22 cellular contexts compared by ENCODE assay signal in genomic region chr6:53744321-53744720, GRCh38. TPM values are rescaled to one million over a fixed set of nuclear protein-coding genes. Genes with fewer than 3 reads are reported as not detected.
A peak's percentile ranks its signal among the peaks of the same experiment; 100 is the strongest.
DNase-seq lines count a peak whose midpoint lies in the region; ATAC-seq and TF ChIP-seq lines count a peak whose summit lies in the region.
"Had no signal": no experiment of that assay in that cellular context is flagged by ENCODE, and none has a peak within 500 bp of the region (broad histone marks: within the 10 kb centered on the region; RNA-seq: fewer than 3 reads in every experiment).

No MANE protein-coding gene starts in this region.

- DNase-seq in T47D (ENCODE audit: low read depth in 1 of 2, low spot score in 1 of 2) (peak; percentile 58 to 88), breast epithelium (ENCODE audit: low spot score in 2 of 2) (no peak), NCI-H510A treated with DMSO at 0.1 percent for 48 hours (lab: John Stamatoyannopoulos, UW) (peak; percentile 98), foreskin keratinocyte (peak; percentile 74 to 87), HuH-7.5 (ENCODE audit: low spot score) (no peak), NCI-H524 (lab: John Stamatoyannopoulos, UW) (no peak)
- DNase-seq in activated CD4-positive, CD25-positive, alpha-beta regulatory T cell treated with anti-CD3 and anti-CD28 coated beads, Interleukin-2, amount 50 U/mL, for 72 hours, result no peak
- DNase-seq in CD8-positive, alpha-beta T cell, result no peak
- DNase-seq: activated naive CD4-positive, alpha-beta T cell treated with anti-CD3 and anti-CD28 coated beads for 36 hours; activated T-cell treated with anti-CD3 and anti-CD28 coated beads, Interleukin-2, amount 50 U/mL, for 24 hours; endodermal cell; glutamatergic neuron; Karpas-422; kidney glomerular epithelial cell; NCI-H187 treated with DMSO at 0.1 percent for 48 hours; Peyer's patch; psoas muscle; stimulated activated CD8-positive, alpha-beta memory T cell treated with anti-CD3 and anti-CD28 coated beads, Interleukin-4, amount 100 ng/mL, for 48 hours; transverse colon had no signal

- POLR2A ChIA-PET in CD8-positive, alpha-beta T cell (lab: Charles Lee), result no interaction called here

- no peaks in the 10 kb centered on the region for H3K9me3 Mint-ChIP-seq in CD8-positive, alpha-beta T cell
- H3K9me3 Mint-ChIP-seq: activated naive CD4-positive, alpha-beta T cell treated with anti-CD3 and anti-CD28 coated beads for 36 hours; activated T-cell treated with anti-CD3 and anti-CD28 coated beads, Interleukin-2, amount 50 U/mL, for 24 hours; endodermal cell; GM23338 had no signal

- intact Hi-C loops in breast epithelium (cut with DNase I; ENCODE audit: low total_unique reads), result no loop called here
- intact Hi-C loops in CD8-positive, alpha-beta T cell (cut with DNase I, micrococcal nuclease), result no loop called here

- H3K4me1 ChIP-seq in breast epithelium (no peaks in the 10 kb centered on the region), foreskin keratinocyte (peaks cover 5% of the 10 kb centered on the region)
- peaks cover 6% of the 10 kb centered on the region for H3K4me1 ChIP-seq in CD8-positive, alpha-beta T cell (ENCODE audit: insufficient read depth, low read length)
- H3K4me1 ChIP-seq: Peyer's patch, psoas muscle had no signal

- H3K9me3 ChIP-seq in breast epithelium, result no peaks in the 10 kb centered on the region
- H3K9me3 ChIP-seq in CD8-positive, alpha-beta T cell (ENCODE audit: low read length), result no peaks in the 10 kb centered on the region
- H3K9me3 ChIP-seq: A549, Peyer's patch, psoas muscle, transverse colon had no signal

- no peak for TF ChIP-seq POLR2A in breast epithelium (IDR thresholded peaks at IDR 0.05)

- no peaks in the 10 kb centered on the region for H3K36me3 ChIP-seq in breast epithelium
- no peaks in the 10 kb centered on the region for H3K36me3 ChIP-seq in CD8-positive, alpha-beta T cell (ENCODE audit: insufficient read depth, low read length)
- H3K36me3 ChIP-seq: Peyer's patch, transverse colon had no signal

- H3K4me3 ChIP-seq in breast epithelium, result no peak overlapping the region
- no peak overlapping the region for H3K4me3 ChIP-seq in CD8-positive, alpha-beta T cell (ENCODE audit: low read depth, low read length)
- H3K4me3 ChIP-seq: A549, GM23338, Peyer's patch, psoas muscle, transverse colon had no signal

- H3K27ac Mint-ChIP-seq in CD8-positive, alpha-beta T cell, result no peak overlapping the region
- H3K27ac Mint-ChIP-seq: activated naive CD4-positive, alpha-beta T cell treated with anti-CD3 and anti-CD28 coated beads for 36 hours; activated T-cell treated with anti-CD3 and anti-CD28 coated beads, Interleukin-2, amount 50 U/mL, for 24 hours; B cell; endodermal cell; GM23338 had no signal

- H3K4me1 Mint-ChIP-seq in CD8-positive, alpha-beta T cell (ENCODE audit: low read depth), result peaks cover 12% of the 10 kb centered on the region
- H3K4me1 Mint-ChIP-seq: B cell had no signal

- peak; percentile 79 for ATAC-seq in foreskin keratinocyte
- no peak for ATAC-seq in CD8-positive, alpha-beta T cell
- ATAC-seq: A549, GM23338, psoas muscle had no signal

- H3K27ac ChIP-seq in breast epithelium (peak overlapping the region in 1 of 2 donors; percentile 40), foreskin keratinocyte (peak overlapping the region; percentile 64)
- H3K27ac ChIP-seq in CD8-positive, alpha-beta T cell (ENCODE audit: low read depth, low read length), result no peak overlapping the region
- H3K27ac ChIP-seq: A549, Peyer's patch, psoas muscle, transverse colon had no signal

- H3K36me3 Mint-ChIP-seq in CD8-positive, alpha-beta T cell, result no peaks in the 10 kb centered on the region

- CTCF ChIA-PET in CD8-positive, alpha-beta T cell (lab: Charles Lee), result interaction anchor here (0.9 to 2.0 kb wide), 6 partner anchors 14 to 251 kb away, joined by 3 to 9 read pairs (median 4); no protein-coding TSS in a partner anchor

- H3K27me3 Mint-ChIP-seq in CD8-positive, alpha-beta T cell (ENCODE audit: low read depth), result peaks cover 3% of the 10 kb centered on the region
- H3K27me3 Mint-ChIP-seq: activated T-cell treated with anti-CD3 and anti-CD28 coated beads, Interleukin-2, amount 50 U/mL, for 24 hours; B cell had no signal

- no peaks in the 10 kb centered on the region for H3K27me3 ChIP-seq in breast epithelium
- H3K27me3 ChIP-seq in foreskin keratinocyte, result no peaks in the 10 kb centered on the region
- no peaks in the 10 kb centered on the region for H3K27me3 ChIP-seq in CD8-positive, alpha-beta T cell (ENCODE audit: insufficient read depth, low read length)
- H3K27me3 ChIP-seq: Peyer's patch, transverse colon had no signal

- no peak for TF ChIP-seq CTCF in breast epithelium (IDR thresholded peaks at IDR 0.05)
- no peak for TF ChIP-seq CTCF in foreskin keratinocyte (conservative IDR thresholded peaks at IDR 0.05)
- no peak for TF ChIP-seq CTCF in CD8-positive, alpha-beta T cell (IDR thresholded peaks at IDR 0.05)

- in situ Hi-C loops in T47D (cut with HindIII; ENCODE audit: low pct_unique_long_range_greater_than_20kb, low sequenced_read_pairs), result no loop called here

- no peak overlapping the region for H3K4me3 Mint-ChIP-seq in CD8-positive, alpha-beta T cell
- H3K4me3 Mint-ChIP-seq: activated naive CD4-positive, alpha-beta T cell treated with anti-CD3 and anti-CD28 coated beads for 36 hours; activated T-cell treated with anti-CD3 and anti-CD28 coated beads, Interleukin-2, amount 50 U/mL, for 24 hours; B cell; endodermal cell; GM23338 had no signal

RNA-seq across cellular contexts. Expression of gene LRRC1, which starts 50.5 kb away (rescaled TPM):
- total RNA-seq in breast epithelium (10 to 100 TPM; 10.1 to 37.9 (median 37.4) TPM), foreskin keratinocyte (22.5 and 23.6 TPM in 2 replicates)
- 9.2 and 10.7 TPM in 2 replicates for polyA plus RNA-seq in foreskin keratinocyte
- total RNA-seq in CD8-positive, alpha-beta T cell, result under 1 TPM; 0.47 to 0.87 TPM

Comparison
In these comparisons a context has a peak if more than half of its experiments do, and no peak if none do; other contexts are left out.
1. DNase-seq: peak in T47D (2 of 2), NCI-H510A treated with DMSO at 0.1 percent for 48 hours (single experiment) and foreskin keratinocyte (2 of 2); none in breast epithelium (0 of 2), HuH-7.5 (single experiment), activated CD4-positive, CD25-positive, alpha-beta regulatory T cell treated with anti-CD3 and anti-CD28 coated beads, Interleukin-2, amount 50 U/mL, for 72 hours (single experiment), CD8-positive, alpha-beta T cell (0 of 7) and NCI-H524 (0 of 2).
2. RNA of gene LRRC1, which starts 50.5 kb away (total RNA-seq): 10.1 to 37.9 TPM in breast epithelium and 22.5 to 23.6 TPM in foreskin keratinocyte; 0.47 to 0.87 TPM in CD8-positive, alpha-beta T cell; every median in the first group is over 4 times any median in the second.